In the genomic region with DNA sequence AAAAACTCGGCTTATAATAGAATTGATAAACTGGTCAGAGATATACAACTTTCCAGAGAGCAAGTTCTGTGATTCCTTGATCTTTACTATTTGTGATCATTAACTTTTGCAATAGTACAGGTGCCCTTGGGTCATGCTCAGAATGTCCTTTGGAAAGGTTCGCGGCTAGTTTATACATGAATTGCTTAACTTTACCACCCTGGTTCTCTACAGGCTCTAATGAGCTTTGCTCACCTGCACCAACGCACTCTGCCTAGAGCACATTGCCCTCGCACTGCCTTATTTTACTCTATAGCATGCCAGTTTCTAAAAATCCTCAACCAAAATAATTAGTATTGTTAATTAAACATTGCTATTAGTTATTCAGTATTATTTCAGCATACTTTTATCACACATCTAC, we compare ENCODE assay signal across 2 cellular contexts.
TF ChIP-seq lines count a peak whose summit lies in the region.

No MANE protein-coding gene starts in this region.

TF ChIP-seq in liver, 16 proteins besides CTCF, POLR2A, EP300 and RAD21:
- TF ChIP-seq YY1 (IDR thresholded peaks at IDR 0.05) (peak; percentile 77), TAF1 (conservative IDR thresholded peaks at IDR 0.05) (no peak), ZBTB33 (IDR thresholded peaks at IDR 0.05) (peak; percentile 65), HNF4A (conservative IDR thresholded peaks at IDR 0.05) (peak; percentile 90 to 97), RXRA (IDR thresholded peaks at IDR 0.05) (peak; percentile 96 to 97), FOXA2 (IDR thresholded peaks at IDR 0.05) (peak; percentile 45), HNF4G (IDR thresholded peaks at IDR 0.05) (peak; percentile 62), REST (IDR thresholded peaks at IDR 0.05) (peak; percentile 59), NR2F2 (IDR thresholded peaks at IDR 0.05) (no peak), SP1 (IDR thresholded peaks at IDR 0.05) (peak; percentile 84), GABPA (IDR thresholded peaks at IDR 0.05 in 1 of 2, conservative IDR thresholded peaks at IDR 0.05 in 1 of 2) (peak in 1 of 2 donors; percentile 21), EGR1 (IDR thresholded peaks at IDR 0.05; ENCODE audit: low read depth in 2 of 2) (no peak), MAX (IDR thresholded peaks at IDR 0.05) (peak; percentile 80), FOXA1 (IDR thresholded peaks at IDR 0.05) (no peak), JUND (IDR thresholded peaks at IDR 0.05) (peak; percentile 33 to 60)
- TF ChIP-seq, protein P1, sequence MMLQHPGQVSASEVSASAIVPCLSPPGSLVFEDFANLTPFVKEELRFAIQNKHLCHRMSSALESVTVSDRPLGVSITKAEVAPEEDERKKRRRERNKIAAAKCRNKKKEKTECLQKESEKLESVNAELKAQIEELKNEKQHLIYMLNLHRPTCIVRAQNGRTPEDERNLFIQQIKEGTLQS (IDR thresholded peaks at IDR 0.05): no peak

TF ChIP-seq in HepG2, 621 proteins besides CTCF, POLR2A, EP300 and RAD21:
- TF ChIP-seq, protein P2, sequence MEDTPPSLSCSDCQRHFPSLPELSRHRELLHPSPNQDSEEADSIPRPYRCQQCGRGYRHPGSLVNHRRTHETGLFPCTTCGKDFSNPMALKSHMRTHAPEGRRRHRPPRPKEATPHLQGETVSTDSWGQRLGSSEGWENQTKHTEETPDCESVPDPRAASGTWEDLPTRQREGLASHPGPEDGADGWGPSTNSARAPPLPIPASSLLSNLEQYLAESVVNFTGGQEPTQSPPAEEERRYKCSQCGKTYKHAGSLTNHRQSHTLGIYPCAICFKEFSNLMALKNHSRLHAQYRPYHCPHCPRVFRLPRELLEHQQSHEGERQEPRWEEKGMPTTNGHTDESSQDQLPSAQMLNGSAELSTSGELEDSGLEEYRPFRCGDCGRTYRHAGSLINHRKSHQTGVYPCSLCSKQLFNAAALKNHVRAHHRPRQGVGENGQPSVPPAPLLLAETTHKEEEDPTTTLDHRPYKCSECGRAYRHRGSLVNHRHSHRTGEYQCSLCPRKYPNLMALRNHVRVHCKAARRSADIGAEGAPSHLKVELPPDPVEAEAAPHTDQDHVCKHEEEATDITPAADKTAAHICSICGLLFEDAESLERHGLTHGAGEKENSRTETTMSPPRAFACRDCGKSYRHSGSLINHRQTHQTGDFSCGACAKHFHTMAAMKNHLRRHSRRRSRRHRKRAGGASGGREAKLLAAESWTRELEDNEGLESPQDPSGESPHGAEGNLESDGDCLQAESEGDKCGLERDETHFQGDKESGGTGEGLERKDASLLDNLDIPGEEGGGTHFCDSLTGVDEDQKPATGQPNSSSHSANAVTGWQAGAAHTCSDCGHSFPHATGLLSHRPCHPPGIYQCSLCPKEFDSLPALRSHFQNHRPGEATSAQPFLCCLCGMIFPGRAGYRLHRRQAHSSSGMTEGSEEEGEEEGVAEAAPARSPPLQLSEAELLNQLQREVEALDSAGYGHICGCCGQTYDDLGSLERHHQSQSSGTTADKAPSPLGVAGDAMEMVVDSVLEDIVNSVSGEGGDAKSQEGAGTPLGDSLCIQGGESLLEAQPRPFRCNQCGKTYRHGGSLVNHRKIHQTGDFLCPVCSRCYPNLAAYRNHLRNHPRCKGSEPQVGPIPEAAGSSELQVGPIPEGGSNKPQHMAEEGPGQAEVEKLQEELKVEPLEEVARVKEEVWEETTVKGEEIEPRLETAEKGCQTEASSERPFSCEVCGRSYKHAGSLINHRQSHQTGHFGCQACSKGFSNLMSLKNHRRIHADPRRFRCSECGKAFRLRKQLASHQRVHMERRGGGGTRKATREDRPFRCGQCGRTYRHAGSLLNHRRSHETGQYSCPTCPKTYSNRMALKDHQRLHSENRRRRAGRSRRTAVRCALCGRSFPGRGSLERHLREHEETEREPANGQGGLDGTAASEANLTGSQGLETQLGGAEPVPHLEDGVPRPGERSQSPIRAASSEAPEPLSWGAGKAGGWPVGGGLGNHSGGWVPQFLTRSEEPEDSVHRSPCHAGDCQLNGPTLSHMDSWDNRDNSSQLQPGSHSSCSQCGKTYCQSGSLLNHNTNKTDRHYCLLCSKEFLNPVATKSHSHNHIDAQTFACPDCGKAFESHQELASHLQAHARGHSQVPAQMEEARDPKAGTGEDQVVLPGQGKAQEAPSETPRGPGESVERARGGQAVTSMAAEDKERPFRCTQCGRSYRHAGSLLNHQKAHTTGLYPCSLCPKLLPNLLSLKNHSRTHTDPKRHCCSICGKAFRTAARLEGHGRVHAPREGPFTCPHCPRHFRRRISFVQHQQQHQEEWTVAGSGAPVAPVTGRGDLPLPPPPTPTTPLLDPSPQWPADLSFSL (CRISPR knock-in tag; IDR thresholded peaks at IDR 0.05): no peak
- TF ChIP-seq AGO2 (optimal IDR thresholded peaks at IDR 0.05; ENCODE audit: low read depth, low read length) (no peak), SKI (IDR thresholded peaks at IDR 0.05; ENCODE audit: partially characterized antibody) (no peak), TGIF2 (CRISPR knock-in tag; IDR thresholded peaks at IDR 0.05) (no peak), GPN1 (CRISPR knock-in tag; IDR thresholded peaks at IDR 0.05; ENCODE audit: borderline replicate concordance) (no peak), KLF11 (CRISPR knock-in tag; IDR thresholded peaks at IDR 0.05) (no peak)
- TF ChIP-seq, protein P3, sequence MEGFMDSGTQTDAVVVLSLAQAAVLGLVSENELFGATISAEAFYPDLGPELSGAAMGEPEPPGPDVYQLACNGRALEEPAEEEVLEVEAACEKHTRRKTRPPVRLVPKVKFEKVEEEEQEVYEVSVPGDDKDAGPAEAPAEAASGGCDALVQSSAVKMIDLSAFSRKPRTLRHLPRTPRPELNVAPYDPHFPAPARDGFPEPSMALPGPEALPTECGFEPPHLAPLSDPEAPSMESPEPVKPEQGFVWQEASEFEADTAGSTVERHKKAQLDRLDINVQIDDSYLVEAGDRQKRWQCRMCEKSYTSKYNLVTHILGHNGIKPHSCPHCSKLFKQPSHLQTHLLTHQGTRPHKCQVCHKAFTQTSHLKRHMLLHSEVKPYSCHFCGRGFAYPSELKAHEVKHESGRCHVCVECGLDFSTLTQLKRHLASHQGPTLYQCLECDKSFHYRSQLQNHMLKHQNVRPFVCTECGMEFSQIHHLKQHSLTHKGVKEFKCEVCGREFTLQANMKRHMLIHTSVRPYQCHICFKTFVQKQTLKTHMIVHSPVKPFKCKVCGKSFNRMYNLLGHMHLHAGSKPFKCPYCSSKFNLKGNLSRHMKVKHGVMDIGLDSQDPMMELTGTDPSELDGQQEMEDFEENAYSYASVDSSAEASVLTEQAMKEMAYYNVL (CRISPR knock-in tag; IDR thresholded peaks at IDR 0.05; ENCODE audit: borderline replicate concordance): no peak
